Comparison of ENCODE assay signal across 23 cellular contexts in the genomic region with DNA sequence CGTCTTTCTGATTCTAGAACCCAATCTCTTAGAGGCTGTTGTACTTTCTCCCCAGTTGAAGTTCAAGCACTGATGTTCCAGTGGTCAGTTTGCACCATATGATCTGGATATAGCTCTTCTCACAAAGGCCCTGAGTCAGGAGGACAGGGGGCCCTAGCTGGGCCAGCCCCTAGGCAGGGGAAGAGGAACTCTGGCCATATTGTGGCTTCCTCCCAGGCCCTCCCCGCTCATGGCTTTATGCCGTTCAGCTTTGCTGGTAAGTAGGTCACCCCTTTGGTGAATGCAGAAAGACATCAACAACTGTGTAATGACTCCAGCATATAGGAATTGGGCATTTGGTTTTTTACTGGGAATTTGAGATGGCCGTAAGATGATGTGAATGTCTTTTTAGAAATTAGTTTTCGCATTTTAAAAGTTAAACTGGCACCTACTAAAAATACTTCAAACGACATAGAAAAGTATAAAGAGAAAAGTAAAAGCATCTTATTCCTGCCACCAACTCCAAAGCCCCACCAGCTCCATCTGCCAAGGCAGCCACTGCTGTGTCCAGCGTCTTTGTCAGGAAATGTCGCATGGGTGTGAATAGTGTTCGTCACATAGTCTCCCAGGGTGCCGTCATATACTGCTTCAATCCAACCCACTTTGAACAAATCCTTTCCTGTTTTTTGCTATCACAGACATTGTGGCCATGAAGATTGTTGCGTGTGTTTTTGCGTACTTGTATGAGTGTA. TPM values are rescaled to one million over a fixed set of nuclear protein-coding genes. Genes with fewer than 3 reads are reported as not detected.
A peak's percentile ranks its signal among the peaks of the same experiment; 100 is the strongest.
DNase-seq lines count a peak whose midpoint lies in the region; ATAC-seq and TF ChIP-seq lines count a peak whose summit lies in the region.
"Had no signal": no experiment of that assay in that cellular context is flagged by ENCODE, and none has a peak within 500 bp of the region (broad histone marks: within the 10 kb centered on the region; RNA-seq: fewer than 3 reads in every experiment).

No MANE protein-coding gene starts in this region.

- no peaks in the 10 kb centered on the region for H3K9me3 ChIP-seq in CD8-positive, alpha-beta T cell (ENCODE audit: low read length)
- no peaks in the 10 kb centered on the region for H3K9me3 ChIP-seq in thymus (ENCODE audit: control insufficient read depth)

- H3K4me3 ChIP-seq in CD8-positive, alpha-beta T cell (ENCODE audit: low read depth, low read length): no peak overlapping the region
- peak overlapping the region; percentile 37 for H3K4me3 ChIP-seq in thymus (ENCODE audit: low read length)
- H3K4me3 ChIP-seq: SK-N-MC had no signal

- H3K4me1 Mint-ChIP-seq in CD8-positive, alpha-beta T cell (ENCODE audit: low read depth): peaks cover 64% of the 10 kb centered on the region
- H3K4me1 Mint-ChIP-seq in effector memory CD8-positive, alpha-beta T cell (ENCODE audit: low read depth in 2 of 2): peaks cover 53 to 70% of the 10 kb centered on the region in 2 donors

- peak overlapping the region; percentile 18 for H3K4me3 Mint-ChIP-seq in CD8-positive, alpha-beta T cell
- peak overlapping the region; percentile 5 to 15 for H3K4me3 Mint-ChIP-seq in effector memory CD8-positive, alpha-beta T cell
- H3K4me3 Mint-ChIP-seq: HFFc6 had no signal

- peak overlapping the region; percentile 28 for H3K27ac Mint-ChIP-seq in CD8-positive, alpha-beta T cell
- peak overlapping the region; percentile 5 to 52 for H3K27ac Mint-ChIP-seq in effector memory CD8-positive, alpha-beta T cell
- H3K27ac Mint-ChIP-seq: HFFc6 had no signal

- H3K36me3 ChIP-seq in CD8-positive, alpha-beta T cell (ENCODE audit: insufficient read depth, low read length): no peaks in the 10 kb centered on the region
- H3K36me3 ChIP-seq in thymus (ENCODE audit: control insufficient read depth, insufficient read depth): peaks cover 16% of the 10 kb centered on the region

- H3K9me3 Mint-ChIP-seq in CD8-positive, alpha-beta T cell: no peaks in the 10 kb centered on the region
- H3K9me3 Mint-ChIP-seq in effector memory CD8-positive, alpha-beta T cell: no peaks in the 10 kb centered on the region
- H3K9me3 Mint-ChIP-seq: HFFc6, IgD-negative memory B cell had no signal

- H3K27me3 ChIP-seq in CD8-positive, alpha-beta T cell (ENCODE audit: insufficient read depth, low read length): no peaks in the 10 kb centered on the region
- no peaks in the 10 kb centered on the region for H3K27me3 ChIP-seq in thymus (ENCODE audit: control insufficient read depth, insufficient read depth)

- peak; percentile 30 for ATAC-seq in CD8-positive, alpha-beta T cell
- no peak for ATAC-seq in effector memory CD8-positive, alpha-beta T cell (replicated peaks)
- no peak for ATAC-seq in HG03025 (IDR thresholded peaks at IDR 0.05; ENCODE audit: low FRiP score, unreplicated experiment)

- intact Hi-C loops in CD8-positive, alpha-beta T cell (cut with DNase I, micrococcal nuclease): no loop called here

- CTCF ChIA-PET in CD8-positive, alpha-beta T cell (lab: Charles Lee): interaction anchor here (1.2 to 2.2 kb wide), 4 partner anchors 16 to 169 kb away, joined by 3 to 6 read pairs (median 4); no protein-coding TSS in a partner anchor

- POLR2A ChIA-PET in CD8-positive, alpha-beta T cell (lab: Charles Lee): no interaction called here

- H3K36me3 Mint-ChIP-seq in CD8-positive, alpha-beta T cell: no peaks in the 10 kb centered on the region
- H3K36me3 Mint-ChIP-seq in effector memory CD8-positive, alpha-beta T cell (ENCODE audit: insufficient read depth): peaks cover 23% of the 10 kb centered on the region

- 67% methylated on average over 12 of the region's 12 CpGs for WGBS in thymus

- TF ChIP-seq CTCF in CD8-positive, alpha-beta T cell (IDR thresholded peaks at IDR 0.05): no peak

- no peak overlapping the region for H3K27ac ChIP-seq in CD8-positive, alpha-beta T cell (ENCODE audit: low read depth, low read length)
- peak overlapping the region; percentile 78 for H3K27ac ChIP-seq in thymus (ENCODE audit: low read depth)
- H3K27ac ChIP-seq: HL-60, SK-N-MC had no signal

- no peaks in the 10 kb centered on the region for H3K27me3 Mint-ChIP-seq in CD8-positive, alpha-beta T cell (ENCODE audit: low read depth)
- H3K27me3 Mint-ChIP-seq in effector memory CD8-positive, alpha-beta T cell: no peaks in the 10 kb centered on the region
- H3K27me3 Mint-ChIP-seq: IgD-negative memory B cell had no signal

- H3K4me1 ChIP-seq in CD8-positive, alpha-beta T cell (ENCODE audit: insufficient read depth, low read length): peaks cover 35% of the 10 kb centered on the region
- peaks cover 68% of the 10 kb centered on the region for H3K4me1 ChIP-seq in thymus (ENCODE audit: control insufficient read depth, insufficient read depth, low read length)

- no peak for DNase-seq in CD8-positive, alpha-beta T cell
- DNase-seq in MV-4-11 (lab: John Stamatoyannopoulos, UW) (peak; percentile 6), ureter (ENCODE audit: low spot score) (no peak), HuH-7 (ENCODE audit: low spot score) (no peak)
- DNase-seq in effector memory CD8-positive, alpha-beta T cell: peak in 1 of 3 experiments; percentile 12
- DNase-seq: ACHN; H7; HFFc6; Kasumi-1; MM.1S; NCI-H1092 treated with DMSO at 0.1 percent for 48 hours; NCI-H2081; NCI-H2171 treated with DMSO at 0.1 percent for 48 hours; NK-92 treated with Interleukin-12 subunit alpha and Interleukin-12 subunit beta, amount 100 ng/mL, for 24 hours; SHP77 had no signal

RNA-seq across cellular contexts. Expression of a gene that starts 25.3 kb away (rescaled TPM):
- 10 to 100 TPM; 23.4 to 25.0 TPM for total RNA-seq in CD8-positive, alpha-beta T cell
- 133 TPM for polyA plus RNA-seq in thymus
- not detected for total RNA-seq in ureter
- total RNA-seq: H7, HFFc6, NCI-H460, RPMI7951 had no signal

RNA-seq across cellular contexts. Expression of a gene that starts 31.6 kb away (rescaled TPM):
- 10 to 100 TPM in 1 of 2 experiments, 1 to 10 TPM in 1; 9.2 to 11.0 TPM for total RNA-seq in CD8-positive, alpha-beta T cell
- 8.5 TPM for polyA plus RNA-seq in thymus
- total RNA-seq in ureter: 3.1 TPM
- total RNA-seq: H7, HFFc6, OCI-LY7, RPMI7951 had no signal

Comparison
In these comparisons a context has a peak if more than half of its experiments do, and no peak if none do; other contexts are left out.
1. RNA of a gene that starts 25.3 kb away (total RNA-seq): 23.4 to 25.0 TPM in CD8-positive, alpha-beta T cell; not detected in ureter (single experiment); every median in the first group is over 10 times any median in the second.